In the genomic region with DNA sequence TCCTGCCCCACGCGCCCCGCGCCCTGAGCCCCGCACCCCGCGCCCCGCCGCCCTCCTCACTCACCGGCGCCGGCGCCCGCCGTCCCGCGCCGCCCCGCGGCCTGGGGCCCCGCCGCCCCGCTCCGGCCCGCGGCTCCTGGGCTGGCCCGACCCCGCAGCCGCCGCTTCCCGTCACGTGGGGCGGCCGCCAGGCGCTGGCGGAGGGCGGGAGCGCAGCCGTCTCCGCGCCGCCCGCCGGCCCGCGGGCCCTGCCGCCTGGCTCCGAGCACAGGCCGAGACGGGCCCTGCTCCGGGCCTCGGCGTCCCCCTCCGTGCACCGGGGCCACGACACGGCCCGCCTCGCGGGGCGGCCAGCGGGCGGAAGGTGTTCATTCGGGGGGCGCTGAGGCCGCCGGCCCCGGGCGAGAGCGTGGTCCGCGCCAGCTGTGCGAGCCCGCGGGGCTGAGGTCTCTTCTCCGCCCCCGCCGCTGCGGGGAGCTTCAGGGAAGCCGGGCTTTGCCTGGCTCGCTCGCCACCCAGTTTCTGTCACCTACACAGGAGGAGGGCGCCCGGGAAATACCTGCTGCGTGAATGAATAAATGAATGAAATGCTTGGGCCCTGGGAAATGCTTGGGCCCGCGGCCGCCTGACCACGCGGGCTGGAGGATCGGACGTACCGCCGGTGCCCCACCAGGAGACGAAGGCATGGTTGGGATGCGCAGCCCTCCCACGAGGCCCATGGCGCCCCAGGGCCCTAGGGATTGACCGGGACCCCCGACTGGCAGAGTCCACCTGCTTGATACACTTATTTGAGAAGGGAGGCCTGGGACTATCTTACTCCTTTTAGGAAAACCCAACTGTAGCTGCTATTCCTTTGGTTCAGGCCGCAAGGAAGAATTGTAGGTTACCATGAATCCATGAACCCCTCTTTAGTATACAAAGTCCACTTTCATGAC, we compare ENCODE assay signal across 8 cellular contexts. TPM values are rescaled to one million over a fixed set of nuclear protein-coding genes. Genes with fewer than 3 reads are reported as not detected.
DNase-seq lines count a peak whose midpoint lies in the region; ATAC-seq and TF ChIP-seq lines count a peak whose summit lies in the region.

A gene with protein sequence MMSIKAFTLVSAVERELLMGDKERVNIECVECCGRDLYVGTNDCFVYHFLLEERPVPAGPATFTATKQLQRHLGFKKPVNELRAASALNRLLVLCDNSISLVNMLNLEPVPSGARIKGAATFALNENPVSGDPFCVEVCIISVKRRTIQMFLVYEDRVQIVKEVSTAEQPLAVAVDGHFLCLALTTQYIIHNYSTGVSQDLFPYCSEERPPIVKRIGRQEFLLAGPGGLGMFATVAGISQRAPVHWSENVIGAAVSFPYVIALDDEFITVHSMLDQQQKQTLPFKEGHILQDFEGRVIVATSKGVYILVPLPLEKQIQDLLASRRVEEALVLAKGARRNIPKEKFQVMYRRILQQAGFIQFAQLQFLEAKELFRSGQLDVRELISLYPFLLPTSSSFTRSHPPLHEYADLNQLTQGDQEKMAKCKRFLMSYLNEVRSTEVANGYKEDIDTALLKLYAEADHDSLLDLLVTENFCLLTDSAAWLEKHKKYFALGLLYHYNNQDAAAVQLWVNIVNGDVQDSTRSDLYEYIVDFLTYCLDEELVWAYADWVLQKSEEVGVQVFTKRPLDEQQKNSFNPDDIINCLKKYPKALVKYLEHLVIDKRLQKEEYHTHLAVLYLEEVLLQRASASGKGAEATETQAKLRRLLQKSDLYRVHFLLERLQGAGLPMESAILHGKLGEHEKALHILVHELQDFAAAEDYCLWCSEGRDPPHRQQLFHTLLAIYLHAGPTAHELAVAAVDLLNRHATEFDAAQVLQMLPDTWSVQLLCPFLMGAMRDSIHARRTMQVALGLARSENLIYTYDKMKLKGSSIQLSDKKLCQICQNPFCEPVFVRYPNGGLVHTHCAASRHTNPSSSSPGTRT (minus strand): TSS at position 175 of the 935 bp plus-strand sequence. CDS start 21,434 bp downstream, outside the sequence.

- no peaks in the 10 kb centered on the region for H3K9me3 Mint-ChIP-seq in progenitor cell of endocrine pancreas (ENCODE audit: low read depth)

- H3K36me3 Mint-ChIP-seq in progenitor cell of endocrine pancreas (ENCODE audit: insufficient read depth), result no peaks in the 10 kb centered on the region

- H3K4me1 Mint-ChIP-seq in progenitor cell of endocrine pancreas (ENCODE audit: low read depth), result peaks cover 11% of the 10 kb centered on the region

- H3K9ac ChIP-seq in DND-41 (ENCODE audit: low read depth, low read length) (peak within 1 kb of the TSS; percentile 99), adipocyte (ENCODE audit: low read length) (peak within 1 kb of the TSS; percentile 91)

- peaks cover 10% of the 10 kb centered on the region; the same call in 1 of the 2 replicates for H4K20me1 ChIP-seq in DND-41 (ENCODE audit: insufficient read depth, low read length)

- peaks cover 54% of the 10 kb centered on the region for H3K79me2 ChIP-seq in DND-41 (ENCODE audit: insufficient read depth, low read length)

- H3K36me3 ChIP-seq in DND-41 (ENCODE audit: insufficient read depth, low read length), result peaks cover 10% of the 10 kb centered on the region; the same call in 1 of the 2 replicates
- H3K36me3 ChIP-seq in adipocyte (ENCODE audit: control insufficient read depth, insufficient read depth, low read length, severe bottlenecking), result peaks cover 8% of the 10 kb centered on the region
- H3K36me3 ChIP-seq in left ventricle myocardium inferior, result no peaks in the 10 kb centered on the region

- peak within 1 kb of the TSS; percentile 95 for H3K4me2 ChIP-seq in DND-41 (ENCODE audit: insufficient read depth, low read length)

- DNase-seq in DND-41, result peak; percentile 56
- peak in 43 of 76 experiments; percentile 7 to 70 (median 30) for DNase-seq in HUDEP-2 (lab: John Stamatoyannopoulos, UW; ENCODE audit: unreplicated experiment in 76 of 76)
- peak; percentile 49 for DNase-seq in SKM-1 treated with dmso at 0.1 percent for 144 hours (lab: John Stamatoyannopoulos, UW; ENCODE audit: unreplicated experiment)
- peak; percentile 87 for DNase-seq in adipocyte (ENCODE audit: low read depth)
- DNase-seq in left ventricle myocardium inferior, result peak; percentile 60
- peak; percentile 37 for DNase-seq in progenitor cell of endocrine pancreas (ENCODE audit: low spot score, unreplicated experiment)
- DNase-seq in NCI-H2107 treated with DMSO at 0.1 percent for 48 hours (lab: John Stamatoyannopoulos, UW; ENCODE audit: unreplicated experiment), result no peak

- H3K9me3 ChIP-seq in DND-41 (ENCODE audit: insufficient read depth, low read length, severe bottlenecking), result no peaks in the 10 kb centered on the region
- H3K9me3 ChIP-seq in adipocyte (ENCODE audit: control insufficient read depth, low read length), result no peaks in the 10 kb centered on the region
- H3K9me3 ChIP-seq in left ventricle myocardium inferior (replicated peaks), result no peaks in the 10 kb centered on the region

- peaks cover 25% of the 10 kb centered on the region for H3K4me1 ChIP-seq in DND-41 (ENCODE audit: insufficient read depth, low read length)
- peaks cover 49% of the 10 kb centered on the region for H3K4me1 ChIP-seq in adipocyte (ENCODE audit: control insufficient read depth, insufficient read depth, low read length)
- H3K4me1 ChIP-seq in left ventricle myocardium inferior, result peaks cover 27% of the 10 kb centered on the region

- H3K27ac Mint-ChIP-seq in progenitor cell of endocrine pancreas, result peak within 1 kb of the TSS; percentile 98

- TF ChIP-seq CTCF in DND-41 (IDR thresholded peaks at IDR 0.05; ENCODE audit: borderline replicate concordance, extremely low read depth, low read length, poor library complexity, severe bottlenecking) (no peak), left ventricle myocardium inferior (IDR thresholded peaks at IDR 0.05; ENCODE audit: borderline replicate concordance) (peak; percentile 15), progenitor cell of endocrine pancreas (IDR thresholded peaks at IDR 0.05; ENCODE audit: unreplicated experiment) (peak; percentile 15)

- intact Hi-C loops in left ventricle myocardium inferior (cut with micrococcal nuclease), result no loop called here

- peak within 1 kb of the TSS; percentile 94 for H2AFZ ChIP-seq in DND-41 (ENCODE audit: low read depth, low read length)

- peak within 1 kb of the TSS; percentile 93 for H3K4me3 Mint-ChIP-seq in progenitor cell of endocrine pancreas (ENCODE audit: low read depth)

- H3K27me3 ChIP-seq in DND-41 (ENCODE audit: insufficient read depth, low read length, poor library complexity), result no peaks in the 10 kb centered on the region
- no peaks in the 10 kb centered on the region for H3K27me3 ChIP-seq in adipocyte (replicated peaks; ENCODE audit: control insufficient read depth, insufficient read depth, low read length)
- H3K27me3 ChIP-seq in left ventricle myocardium inferior (ENCODE audit: low read depth), result no peaks in the 10 kb centered on the region

- peak within 1 kb of the TSS; percentile 88 for H3K27ac ChIP-seq in DND-41 (ENCODE audit: low read length)
- peak within 1 kb of the TSS; percentile 90 for H3K27ac ChIP-seq in left ventricle myocardium inferior (replicated peaks)

- no peaks in the 10 kb centered on the region for H3K27me3 Mint-ChIP-seq in progenitor cell of endocrine pancreas

- ATAC-seq in DND-41 (ENCODE audit: insufficient read depth, low read depth) (peak; percentile 85), GM21390 (IDR thresholded peaks at IDR 0.05; ENCODE audit: unreplicated experiment) (peak; percentile 82)

- H3K4me3 ChIP-seq in DND-41 (ENCODE audit: low read depth in 1 of 2, low read length in 2 of 2), result peak within 1 kb of the TSS; percentile 73 to 86
- peak within 1 kb of the TSS; percentile 86 for H3K4me3 ChIP-seq in adipocyte (ENCODE audit: low read length)
- H3K4me3 ChIP-seq in left ventricle myocardium inferior, result peak within 1 kb of the TSS; percentile 85

RNA-seq across cellular contexts. Expression of the gene that starts here (rescaled TPM):
- 9.7 TPM for total RNA-seq in left ventricle myocardium inferior
- 19.7 and 20.0 TPM in 2 replicates for total RNA-seq in progenitor cell of endocrine pancreas
